Comparison of ENCODE assay signal across 10 cellular contexts in genomic region chr6:26365633-26365995, GRCh38. TPM values are rescaled to one million over a fixed set of nuclear protein-coding genes. Genes with fewer than 3 reads are reported as not detected.
DNase-seq lines count a peak whose midpoint lies in the region; ATAC-seq and TF ChIP-seq lines count a peak whose summit lies in the region.
"Had no signal": no experiment of that assay in that cellular context is flagged by ENCODE, and none has a peak within 500 bp of the region (broad histone marks: within the 10 kb centered on the region; RNA-seq: fewer than 3 reads in every experiment).

No MANE protein-coding gene starts in this region.

- H3K4me3 Mint-ChIP-seq in CD14-positive monocyte: no peak overlapping the region

- peak overlapping the region; percentile 89 to 92 for H3K27ac ChIP-seq in SK-N-SH (ENCODE audit: low read depth in 2 of 2, low read length in 1 of 2)
- peak overlapping the region; percentile 92 to 97 for H3K27ac ChIP-seq in liver (ENCODE audit: low read depth in 1 of 2, low read length in 2 of 2)
- peak overlapping the region; percentile 81 to 84 for H3K27ac ChIP-seq in tibial artery

- peak overlapping the region; percentile 56 to 77 for H3K4me3 ChIP-seq in SK-N-SH (ENCODE audit: low read depth in 2 of 2, low read length in 1 of 2)
- H3K4me3 ChIP-seq in astrocyte of the cerebellum (ENCODE audit: low read depth, low read length): peak overlapping the region; percentile 69
- peak overlapping the region; percentile 47 to 95 (median 68) for H3K4me3 ChIP-seq in liver (ENCODE audit: low read depth in 1 of 3, low read length in 3 of 3)
- H3K4me3 ChIP-seq in tibial artery: peak overlapping the region; percentile 61 to 65
- H3K4me3 ChIP-seq in mucosa of descending colon: no peak overlapping the region

- peak overlapping the region; percentile 74 for H3K9ac ChIP-seq in SK-N-SH
- H3K9ac ChIP-seq in liver (ENCODE audit: low read depth in 1 of 2, low read length in 2 of 2): peak overlapping the region in 1 of 2 donors; percentile 95

- H4K20me1 ChIP-seq in SK-N-SH (ENCODE audit: insufficient read depth): no peaks in the 10 kb centered on the region

- no peak for TF ChIP-seq RAD21 in SK-N-SH (IDR thresholded peaks at IDR 0.05; ENCODE audit: low read length)
- TF ChIP-seq RAD21 in liver (IDR thresholded peaks at IDR 0.05): no peak

- POLR2A ChIA-PET in SK-N-SH (lab: Yijun Ruan, JAX): no interaction called here

- peaks cover 40% of the 10 kb centered on the region for H3K4me1 Mint-ChIP-seq in CD14-positive monocyte

- peaks cover 23 to 28% of the 10 kb centered on the region in 2 donors for H3K36me3 Mint-ChIP-seq in CD14-positive monocyte

- no peak for DNase-seq in SK-N-SH
- DNase-seq in astrocyte of the cerebellum (ENCODE audit: low read depth): no peak
- DNase-seq in tibial artery: no peak
- DNase-seq in CD14-positive monocyte (ENCODE audit: low spot score): no peak
- no peak for DNase-seq in mucosa of descending colon
- DNase-seq: 8988T had no signal

- TF ChIP-seq CTCF in SK-N-SH (IDR thresholded peaks at IDR 0.05) (no peak), astrocyte of the cerebellum (IDR thresholded peaks at IDR 0.05; ENCODE audit: low read depth, low read length, missing control alignments) (no peak), liver (IDR thresholded peaks at IDR 0.05; ENCODE audit: low read depth, low read length, missing input control) (no peak), tibial artery (IDR thresholded peaks at IDR 0.05) (no peak), CD14-positive monocyte (IDR thresholded peaks at IDR 0.05) (no peak), mucosa of descending colon (IDR thresholded peaks at IDR 0.05) (no peak)

- in situ Hi-C loops in astrocyte of the cerebellum (cut with HindIII; ENCODE audit: low sequenced_read_pairs): no loop called here

- H3K27me3 ChIP-seq in SK-N-SH (ENCODE audit: insufficient read depth): no peaks in the 10 kb centered on the region
- H3K27me3 ChIP-seq in liver (ENCODE audit: control insufficient read depth in 4 of 4, insufficient read depth in 4 of 4, low read length in 3 of 4): no peaks in the 10 kb centered on the region
- no peaks in the 10 kb centered on the region for H3K27me3 ChIP-seq in tibial artery

- H3K36me3 ChIP-seq in SK-N-SH (replicated peaks in 1 of 2; ENCODE audit: control insufficient read depth in 1 of 2, insufficient read depth in 2 of 2, low read length in 1 of 2) (peaks cover 0 to 8% of the 10 kb centered on the region in 2 experiments), liver (ENCODE audit: control insufficient read depth in 4 of 4, insufficient read depth in 3 of 4, low read depth in 1 of 4, low read length in 3 of 4) (peaks cover 1 to 14% (median 4%) of the 10 kb centered on the region in 4 donors), tibial artery (peaks cover 0 to 12% (median 0%) of the 10 kb centered on the region in 3 donors), mucosa of descending colon (ENCODE audit: low read depth) (no peaks in the 10 kb centered on the region)

- H3K79me2 ChIP-seq in SK-N-SH (ENCODE audit: insufficient read depth): no peaks in the 10 kb centered on the region; the same call in 1 of the 2 replicates

- no peaks in the 10 kb centered on the region for H3K9me2 ChIP-seq in SK-N-SH

- H3K9me3 Mint-ChIP-seq in CD14-positive monocyte: peaks cover 0 to 2% (median 0%) of the 10 kb centered on the region in 7 donors
- H3K9me3 Mint-ChIP-seq: memory B cell had no signal

- no peaks in the 10 kb centered on the region for H3F3A ChIP-seq in SK-N-SH (replicated peaks; ENCODE audit: insufficient read depth)

- H3K4me1 ChIP-seq in SK-N-SH (ENCODE audit: control insufficient read depth in 1 of 2, insufficient read depth in 2 of 2, low read depth in 1 of 2, low read length in 1 of 2) (peaks cover 12 to 16% of the 10 kb centered on the region in 2 experiments; a peak in 3 of 4 replicates), liver (ENCODE audit: control insufficient read depth in 4 of 4, insufficient read depth in 4 of 4, low read length in 3 of 4) (peaks cover 2 to 11% (median 4%) of the 10 kb centered on the region in 4 donors), tibial artery (peaks cover 0 to 11% (median 8%) of the 10 kb centered on the region in 4 donors), mucosa of descending colon (ENCODE audit: low read depth) (peaks cover 4% of the 10 kb centered on the region)

- CTCF ChIA-PET in SK-N-SH (lab: Yijun Ruan, JAX): interaction anchor here (0.7 to 1.3 kb wide), 2 partner anchors 12 to 24 kb away, joined by 3 to 5 read pairs; no protein-coding TSS in a partner anchor

- H3K9me3 ChIP-seq in SK-N-SH (no peaks in the 10 kb centered on the region), liver (ENCODE audit: control insufficient read depth in 4 of 4, low read length in 3 of 4) (no peaks in the 10 kb centered on the region), tibial artery (no peaks in the 10 kb centered on the region), mucosa of descending colon (no peaks in the 10 kb centered on the region)

- 8% methylated on average over 1 of the region's 1 CpG for WGBS in SK-N-SH (ENCODE audit: low lambda C conversion rate)
- 2% methylated on average over 1 of the region's 1 CpG for WGBS in liver

- intact Hi-C loops in tibial artery (cut with DNase I; ENCODE audit: low total_unique reads) (loop anchor here (5.0 to 10.0 kb wide), 2 partner anchors 37 to 69 kb away; partner anchors contain the start of gene BTN3A1), CD14-positive monocyte (cut with micrococcal nuclease) (loop anchor here in 1 of 2 donors (5.0 kb wide), 1 partner anchor 37 kb away; the partner anchor contains the start of gene BTN3A1), mucosa of descending colon (cut with DNase I, micrococcal nuclease) (loop anchor here in 1 of 2 donors (5.0 kb wide), 1 partner anchor 37 kb away; the partner anchor contains the start of gene BTN3A1)

- H3K27me3 Mint-ChIP-seq in CD14-positive monocyte (ENCODE audit: low read depth in 3 of 3): peaks cover 0 to 3% (median 0%) of the 10 kb centered on the region in 3 donors

- ATAC-seq in SK-N-SH treated with all-trans-retinoic acid at 6 μM for 48 hours: no peak
- no peak for ATAC-seq in GM18517 (IDR thresholded peaks at IDR 0.05; ENCODE audit: unreplicated experiment)
- no peak for ATAC-seq in mucosa of descending colon

- no peak overlapping the region for H3K27ac Mint-ChIP-seq in CD14-positive monocyte
- H3K27ac Mint-ChIP-seq: memory B cell had no signal

- H2AFZ ChIP-seq in SK-N-SH (ENCODE audit: low read depth): peak overlapping the region; percentile 90

- no peak for TF ChIP-seq EP300 in SK-N-SH (IDR thresholded peaks at IDR 0.05; ENCODE audit: borderline replicate concordance in 1 of 2, low read depth in 1 of 2, low read length in 1 of 2)

- peak overlapping the region; percentile 73 for H3K4me2 ChIP-seq in SK-N-SH

TF ChIP-seq in SK-N-SH, 30 proteins besides CTCF, POLR2A, EP300 and RAD21 (continues in another document):
- no peak for TF ChIP-seq NRF1 (IDR thresholded peaks at IDR 0.05; ENCODE audit: low read depth, low read length)
- TF ChIP-seq FOSL2 (IDR thresholded peaks at IDR 0.05; ENCODE audit: borderline replicate concordance, low read depth): no peak
- no peak for TF ChIP-seq GABPA (IDR thresholded peaks at IDR 0.05; ENCODE audit: low read depth)
- TF ChIP-seq POLR2AphosphoS5 (IDR thresholded peaks at IDR 0.05; ENCODE audit: low read depth, low read length): no peak

TF ChIP-seq in SK-N-SH treated with all-trans-retinoic acid at 6 μM for 48 hours, 23 proteins besides CTCF, POLR2A, EP300 and RAD21 (continues in another document):
- no peak for TF ChIP-seq ZFP30 (CRISPR knock-in tag; IDR thresholded peaks at IDR 0.05)
- no peak for TF ChIP-seq ISL1 (CRISPR knock-in tag; IDR thresholded peaks at IDR 0.05)
- no peak for TF ChIP-seq RARB (CRISPR knock-in tag; IDR thresholded peaks at IDR 0.05)
- no peak for TF ChIP-seq ZNF8 (CRISPR knock-in tag; IDR thresholded peaks at IDR 0.05)
- no peak for TF ChIP-seq CSDC2 (CRISPR knock-in tag; IDR thresholded peaks at IDR 0.05)
- TF ChIP-seq BACH2 (CRISPR knock-in tag; IDR thresholded peaks at IDR 0.05; ENCODE audit: borderline replicate concordance): no peak
- TF ChIP-seq ZNF70 (CRISPR knock-in tag; IDR thresholded peaks at IDR 0.05): no peak
- TF ChIP-seq ZC3H10 (CRISPR knock-in tag; IDR thresholded peaks at IDR 0.05): no peak

TF ChIP-seq in liver, 16 proteins besides CTCF, POLR2A, EP300 and RAD21 (continues in another document):
- TF ChIP-seq JUND (IDR thresholded peaks at IDR 0.05) (no peak), ATF3 (IDR thresholded peaks at IDR 0.05) (no peak)

RNA-seq across cellular contexts. Expression of gene BTN3A2, which starts 0.6 kb away (rescaled TPM):
- polyA plus RNA-seq in SK-N-SH (2012; rRNA removed): 20.3 and 24.2 TPM in 2 replicates
- 19.5 and 22.5 TPM in 2 replicates for polyA plus RNA-seq in SK-N-SH (2012; cell fraction: cytosol; rRNA removed)
- polyA plus RNA-seq in SK-N-SH (2012; cell fraction: nucleus; rRNA removed): 31.8 and 33.3 TPM in 2 replicates
- 10 to 100 TPM in 1 of 2 donors, 1 to 10 TPM in 1; 7.4 to 13.7 TPM for total RNA-seq in liver
- polyA plus RNA-seq in liver: 1 to 10 TPM; 6.2 to 8.5 TPM
- 10 to 100 TPM; 30.7 to 37.8 TPM for polyA plus RNA-seq in CD14-positive monocyte
- total RNA-seq in mucosa of descending colon: 10 to 100 TPM; 48.0 to 55.1 (median 48.7) TPM

RNA-seq across cellular contexts. Expression of gene BTN2A2, which starts 17.3 kb away (rescaled TPM):
- polyA plus RNA-seq in SK-N-SH (2012; rRNA removed) (11.1 and 18.0 TPM in 2 replicates), liver (1 to 10 TPM; 1.7 to 2.4 TPM), CD14-positive monocyte (1 to 10 TPM; 7.0 to 9.5 TPM)
- 7.2 and 8.9 TPM in 2 replicates for polyA plus RNA-seq in SK-N-SH (2012; cell fraction: cytosol; rRNA removed)
- polyA plus RNA-seq in SK-N-SH (2012; cell fraction: nucleus; rRNA removed): 31.9 and 47.9 TPM in 2 replicates
- total RNA-seq in liver (1 to 10 TPM; 1.2 to 3.2 TPM), mucosa of descending colon (10 to 100 TPM in 1 of 3 donors, 1 to 10 TPM in 2; 7.0 to 12.6 (median 9.2) TPM)

RNA-seq across cellular contexts. Expression of gene BTN3A1, which starts 36.5 kb away (rescaled TPM):
- polyA plus RNA-seq in SK-N-SH (2012; rRNA removed): 14.2 and 17.6 TPM in 2 replicates
- polyA plus RNA-seq in SK-N-SH (2012; cell fraction: cytosol; rRNA removed): 11.9 and 13.4 TPM in 2 replicates
- 45.8 and 55.5 TPM in 2 replicates for polyA plus RNA-seq in SK-N-SH (2012; cell fraction: nucleus; rRNA removed)
- total RNA-seq in liver: 10 to 100 TPM in 1 of 2 donors, 1 to 10 TPM in 1; 6.1 to 17.1 TPM
- polyA plus RNA-seq in liver: 1 to 10 TPM; 2.3 to 6.4 TPM
- polyA plus RNA-seq in CD14-positive monocyte: 10 to 100 TPM; 19.7 to 25.1 TPM
- 10 to 100 TPM; 25.5 to 45.8 (median 34.4) TPM for total RNA-seq in mucosa of descending colon
